In the genomic region with DNA sequence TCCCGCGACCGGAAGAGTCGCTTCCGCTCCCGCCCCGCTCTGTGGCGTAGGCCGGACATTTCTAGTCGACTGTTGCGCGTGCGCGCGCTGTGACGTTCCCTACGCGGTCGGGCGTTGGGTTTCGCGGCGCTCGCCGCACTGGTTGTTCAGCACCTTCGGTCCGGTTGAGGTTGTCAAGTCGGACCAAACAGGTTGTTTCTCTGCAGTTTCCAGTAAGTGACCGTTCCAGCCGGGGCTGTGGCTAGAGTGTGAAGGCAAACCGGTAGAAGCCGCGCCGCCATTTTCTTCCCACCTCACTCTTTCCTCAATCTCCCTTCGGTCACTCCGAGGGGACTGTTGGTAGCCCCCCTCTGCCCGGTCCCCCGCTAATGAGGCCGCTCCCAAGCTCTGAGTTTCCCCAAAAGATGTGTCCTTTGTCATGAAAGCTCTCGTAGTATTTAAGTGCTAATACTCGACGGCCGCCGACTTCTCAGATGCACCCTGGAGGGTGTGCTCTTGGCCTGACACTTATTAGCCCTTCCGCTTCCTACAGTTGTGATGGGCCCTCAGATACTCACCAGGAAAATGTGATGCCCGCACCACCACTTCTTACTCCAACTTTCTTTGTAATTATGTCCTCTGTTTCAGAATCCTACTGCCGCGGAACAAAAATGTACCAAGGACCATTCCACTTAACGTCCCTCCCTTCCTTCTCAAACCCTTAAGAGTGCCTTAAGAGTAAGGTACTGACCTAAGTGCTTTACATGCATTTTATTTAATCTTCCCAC, we compare ENCODE assay signal across 1 cellular context.
A peak's percentile ranks its signal among the peaks of the same experiment; 100 is the strongest.
TF ChIP-seq lines count a peak whose summit lies in the region.

No MANE protein-coding gene starts in this region.

TF ChIP-seq in SK-N-SH, 30 proteins besides CTCF, POLR2A, EP300 and RAD21 (continued from another document):
- TF ChIP-seq, protein P1, sequence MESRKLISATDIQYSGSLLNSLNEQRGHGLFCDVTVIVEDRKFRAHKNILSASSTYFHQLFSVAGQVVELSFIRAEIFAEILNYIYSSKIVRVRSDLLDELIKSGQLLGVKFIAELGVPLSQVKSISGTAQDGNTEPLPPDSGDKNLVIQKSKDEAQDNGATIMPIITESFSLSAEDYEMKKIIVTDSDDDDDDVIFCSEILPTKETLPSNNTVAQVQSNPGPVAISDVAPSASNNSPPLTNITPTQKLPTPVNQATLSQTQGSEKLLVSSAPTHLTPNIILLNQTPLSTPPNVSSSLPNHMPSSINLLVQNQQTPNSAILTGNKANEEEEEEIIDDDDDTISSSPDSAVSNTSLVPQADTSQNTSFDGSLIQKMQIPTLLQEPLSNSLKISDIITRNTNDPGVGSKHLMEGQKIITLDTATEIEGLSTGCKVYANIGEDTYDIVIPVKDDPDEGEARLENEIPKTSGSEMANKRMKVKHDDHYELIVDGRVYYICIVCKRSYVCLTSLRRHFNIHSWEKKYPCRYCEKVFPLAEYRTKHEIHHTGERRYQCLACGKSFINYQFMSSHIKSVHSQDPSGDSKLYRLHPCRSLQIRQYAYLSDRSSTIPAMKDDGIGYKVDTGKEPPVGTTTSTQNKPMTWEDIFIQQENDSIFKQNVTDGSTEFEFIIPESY (IDR thresholded peaks at IDR 0.05; ENCODE audit: borderline replicate concordance, low read depth): no peak
- TF ChIP-seq, protein P2, sequence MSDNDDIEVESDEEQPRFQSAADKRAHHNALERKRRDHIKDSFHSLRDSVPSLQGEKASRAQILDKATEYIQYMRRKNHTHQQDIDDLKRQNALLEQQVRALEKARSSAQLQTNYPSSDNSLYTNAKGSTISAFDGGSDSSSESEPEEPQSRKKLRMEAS (IDR thresholded peaks at IDR 0.05; ENCODE audit: low read depth): peak; percentile 73
- TF ChIP-seq JUND (IDR thresholded peaks at IDR 0.05): no peak
- no peak for TF ChIP-seq RCOR1 (IDR thresholded peaks at IDR 0.05; ENCODE audit: low read length)
- TF ChIP-seq MEF2A (IDR thresholded peaks at IDR 0.05; ENCODE audit: borderline replicate concordance, low read depth): no peak
- no peak for TF ChIP-seq SIN3A (IDR thresholded peaks at IDR 0.05; ENCODE audit: borderline replicate concordance, low read depth, low read length)
- TF ChIP-seq TEAD4 (IDR thresholded peaks at IDR 0.05; ENCODE audit: borderline replicate concordance, insufficient read depth): no peak
- TF ChIP-seq TAF1 (IDR thresholded peaks at IDR 0.05; ENCODE audit: borderline replicate concordance, low read depth, low read length): peak; percentile 82
- no peak for TF ChIP-seq FOXM1 (IDR thresholded peaks at IDR 0.05; ENCODE audit: low read depth)
- no peak for TF ChIP-seq FOXJ3 (CRISPR knock-in tag; IDR thresholded peaks at IDR 0.05)
- TF ChIP-seq, protein P3, sequence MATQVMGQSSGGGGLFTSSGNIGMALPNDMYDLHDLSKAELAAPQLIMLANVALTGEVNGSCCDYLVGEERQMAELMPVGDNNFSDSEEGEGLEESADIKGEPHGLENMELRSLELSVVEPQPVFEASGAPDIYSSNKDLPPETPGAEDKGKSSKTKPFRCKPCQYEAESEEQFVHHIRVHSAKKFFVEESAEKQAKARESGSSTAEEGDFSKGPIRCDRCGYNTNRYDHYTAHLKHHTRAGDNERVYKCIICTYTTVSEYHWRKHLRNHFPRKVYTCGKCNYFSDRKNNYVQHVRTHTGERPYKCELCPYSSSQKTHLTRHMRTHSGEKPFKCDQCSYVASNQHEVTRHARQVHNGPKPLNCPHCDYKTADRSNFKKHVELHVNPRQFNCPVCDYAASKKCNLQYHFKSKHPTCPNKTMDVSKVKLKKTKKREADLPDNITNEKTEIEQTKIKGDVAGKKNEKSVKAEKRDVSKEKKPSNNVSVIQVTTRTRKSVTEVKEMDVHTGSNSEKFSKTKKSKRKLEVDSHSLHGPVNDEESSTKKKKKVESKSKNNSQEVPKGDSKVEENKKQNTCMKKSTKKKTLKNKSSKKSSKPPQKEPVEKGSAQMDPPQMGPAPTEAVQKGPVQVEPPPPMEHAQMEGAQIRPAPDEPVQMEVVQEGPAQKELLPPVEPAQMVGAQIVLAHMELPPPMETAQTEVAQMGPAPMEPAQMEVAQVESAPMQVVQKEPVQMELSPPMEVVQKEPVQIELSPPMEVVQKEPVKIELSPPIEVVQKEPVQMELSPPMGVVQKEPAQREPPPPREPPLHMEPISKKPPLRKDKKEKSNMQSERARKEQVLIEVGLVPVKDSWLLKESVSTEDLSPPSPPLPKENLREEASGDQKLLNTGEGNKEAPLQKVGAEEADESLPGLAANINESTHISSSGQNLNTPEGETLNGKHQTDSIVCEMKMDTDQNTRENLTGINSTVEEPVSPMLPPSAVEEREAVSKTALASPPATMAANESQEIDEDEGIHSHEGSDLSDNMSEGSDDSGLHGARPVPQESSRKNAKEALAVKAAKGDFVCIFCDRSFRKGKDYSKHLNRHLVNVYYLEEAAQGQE (IDR thresholded peaks at IDR 0.05; ENCODE audit: low read depth, low read length): no peak
- peak; percentile 61; the same call in 1 of the 2 replicates for TF ChIP-seq RFX5 (IDR thresholded peaks at IDR 0.05; ENCODE audit: low read length)
- TF ChIP-seq SMC3 (IDR thresholded peaks at IDR 0.05; ENCODE audit: low read depth, low read length): no peak
- TF ChIP-seq ELF1 (IDR thresholded peaks at IDR 0.05): peak; percentile 73; the same call in 1 of the 2 replicates
